Comparison of ENCODE assay signal across 1 cellular context in the genomic region with DNA sequence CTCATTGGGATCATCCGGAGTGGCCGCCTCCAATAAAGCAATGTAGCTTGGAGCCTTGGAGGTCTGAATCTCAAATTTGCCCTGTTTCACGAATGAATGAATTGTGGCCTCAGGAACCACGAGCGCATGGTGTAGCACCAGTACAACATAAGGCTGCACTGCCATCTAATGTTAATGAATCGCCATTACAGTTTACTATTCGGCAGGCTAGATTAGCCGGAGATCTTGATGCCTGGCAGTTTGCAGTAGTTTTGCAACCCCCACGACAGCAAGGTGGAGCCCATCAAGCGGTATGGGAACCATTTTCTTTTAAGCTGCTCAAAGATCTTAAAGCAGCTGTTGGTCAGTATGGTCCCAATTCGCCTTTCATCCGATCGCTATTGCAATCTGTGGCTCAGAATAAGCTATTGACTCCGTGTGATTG.
TF ChIP-seq lines count a peak whose summit lies in the region.

No MANE protein-coding gene starts in this region.

TF ChIP-seq in H1, 55 proteins besides CTCF, POLR2A, EP300 and RAD21:
- TF ChIP-seq ZNF274 (IDR thresholded peaks at IDR 0.05; ENCODE audit: borderline replicate concordance, extremely low read depth, low read length), result no peak
- 0 out of 2 replicates have a peak, but pooled peaks have one; percentile 43 for TF ChIP-seq YY1 (IDR thresholded peaks at IDR 0.05; ENCODE audit: low read depth, low read length)
- peak in 1 of 2 experiments; percentile 49; a peak in 1 of 4 replicates for TF ChIP-seq SIN3A (conservative IDR thresholded peaks at IDR 0.05 in 1 of 2, IDR thresholded peaks at IDR 0.05 in 1 of 2; ENCODE audit: low read depth in 1 of 2, low read length in 2 of 2)
- TF ChIP-seq, protein P1, sequence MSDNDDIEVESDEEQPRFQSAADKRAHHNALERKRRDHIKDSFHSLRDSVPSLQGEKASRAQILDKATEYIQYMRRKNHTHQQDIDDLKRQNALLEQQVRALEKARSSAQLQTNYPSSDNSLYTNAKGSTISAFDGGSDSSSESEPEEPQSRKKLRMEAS (IDR thresholded peaks at IDR 0.05), result peak; percentile 90
